1 cellular context compared by ENCODE assay signal in the genomic region with DNA sequence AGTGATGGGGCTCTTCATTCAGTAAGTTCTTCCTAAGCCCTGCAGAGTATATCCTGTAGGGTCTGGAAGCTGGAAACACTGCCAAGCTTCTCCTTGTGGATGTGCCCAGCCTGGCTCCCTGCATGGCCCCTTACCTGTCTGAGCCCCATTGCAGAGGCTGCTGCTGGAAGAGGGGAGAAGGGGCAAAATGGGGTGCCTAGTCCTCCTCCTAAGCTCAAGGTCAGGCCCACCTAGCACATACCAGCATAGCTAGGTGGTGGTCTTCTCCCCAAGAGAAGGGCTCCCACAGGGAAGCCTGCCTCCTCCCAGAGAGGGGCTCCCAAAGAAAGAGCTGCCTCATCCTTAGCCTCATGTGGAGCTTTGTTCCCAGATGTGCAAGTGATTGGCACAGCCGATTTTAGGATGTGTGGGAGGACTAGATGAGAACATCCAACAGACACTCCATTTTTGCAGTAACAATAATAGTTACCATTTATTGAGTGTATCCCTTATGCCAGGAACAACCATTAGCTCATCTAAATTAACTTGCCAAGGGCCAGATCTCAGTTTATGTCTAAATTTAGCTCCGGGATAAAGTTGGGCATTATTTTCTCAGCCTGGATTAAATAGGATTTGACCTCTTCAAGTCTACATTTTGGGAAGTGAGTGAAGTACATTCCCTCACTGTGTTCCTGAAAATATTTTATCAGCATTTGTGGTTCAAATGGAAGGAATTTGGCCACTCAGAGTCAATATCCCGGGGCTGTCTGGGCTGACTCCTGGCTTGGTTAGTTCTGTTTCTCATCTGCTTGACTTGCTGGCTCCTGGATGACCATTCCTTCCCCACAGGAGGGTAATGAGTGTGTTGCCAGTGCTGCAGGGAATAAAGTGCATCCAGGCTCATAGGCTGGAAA.
TF ChIP-seq lines count a peak whose summit lies in the region.

No MANE protein-coding gene starts in this region.

TF ChIP-seq in SK-N-SH treated with all-trans-retinoic acid at 6 μM for 48 hours, 23 proteins besides CTCF, POLR2A, EP300 and RAD21 (continued from another document):
- TF ChIP-seq, protein P1, sequence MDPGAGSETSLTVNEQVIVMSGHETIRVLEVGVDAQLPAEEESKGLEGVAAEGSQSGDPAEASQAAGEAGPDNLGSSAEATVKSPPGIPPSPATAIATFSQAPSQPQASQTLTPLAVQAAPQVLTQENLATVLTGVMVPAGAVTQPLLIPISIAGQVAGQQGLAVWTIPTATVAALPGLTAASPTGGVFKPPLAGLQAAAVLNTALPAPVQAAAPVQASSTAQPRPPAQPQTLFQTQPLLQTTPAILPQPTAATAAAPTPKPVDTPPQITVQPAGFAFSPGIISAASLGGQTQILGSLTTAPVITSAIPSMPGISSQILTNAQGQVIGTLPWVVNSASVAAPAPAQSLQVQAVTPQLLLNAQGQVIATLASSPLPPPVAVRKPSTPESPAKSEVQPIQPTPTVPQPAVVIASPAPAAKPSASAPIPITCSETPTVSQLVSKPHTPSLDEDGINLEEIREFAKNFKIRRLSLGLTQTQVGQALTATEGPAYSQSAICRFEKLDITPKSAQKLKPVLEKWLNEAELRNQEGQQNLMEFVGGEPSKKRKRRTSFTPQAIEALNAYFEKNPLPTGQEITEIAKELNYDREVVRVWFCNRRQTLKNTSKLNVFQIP (CRISPR knock-in tag; IDR thresholded peaks at IDR 0.05; ENCODE audit: borderline replicate concordance, low read depth) = no peak
- TF ChIP-seq ZFP3 (CRISPR knock-in tag; IDR thresholded peaks at IDR 0.05) = no peak
TF ChIP-seq in SK-N-SH treated with all-trans-retinoic acid at 6 μM for 48 hours: peak in this region for 3.
